1 cellular context compared by ENCODE assay signal in genomic region chr10:52780391-52781155, GRCh38.
TF ChIP-seq lines count a peak whose summit lies in the region.

No MANE protein-coding gene starts in this region.

TF ChIP-seq in SK-N-SH treated with all-trans-retinoic acid at 6 μM for 48 hours, 23 proteins besides CTCF, POLR2A, EP300 and RAD21 (continued from another document):
- TF ChIP-seq, protein P1, sequence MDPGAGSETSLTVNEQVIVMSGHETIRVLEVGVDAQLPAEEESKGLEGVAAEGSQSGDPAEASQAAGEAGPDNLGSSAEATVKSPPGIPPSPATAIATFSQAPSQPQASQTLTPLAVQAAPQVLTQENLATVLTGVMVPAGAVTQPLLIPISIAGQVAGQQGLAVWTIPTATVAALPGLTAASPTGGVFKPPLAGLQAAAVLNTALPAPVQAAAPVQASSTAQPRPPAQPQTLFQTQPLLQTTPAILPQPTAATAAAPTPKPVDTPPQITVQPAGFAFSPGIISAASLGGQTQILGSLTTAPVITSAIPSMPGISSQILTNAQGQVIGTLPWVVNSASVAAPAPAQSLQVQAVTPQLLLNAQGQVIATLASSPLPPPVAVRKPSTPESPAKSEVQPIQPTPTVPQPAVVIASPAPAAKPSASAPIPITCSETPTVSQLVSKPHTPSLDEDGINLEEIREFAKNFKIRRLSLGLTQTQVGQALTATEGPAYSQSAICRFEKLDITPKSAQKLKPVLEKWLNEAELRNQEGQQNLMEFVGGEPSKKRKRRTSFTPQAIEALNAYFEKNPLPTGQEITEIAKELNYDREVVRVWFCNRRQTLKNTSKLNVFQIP (CRISPR knock-in tag; IDR thresholded peaks at IDR 0.05; ENCODE audit: borderline replicate concordance, low read depth): no peak
- TF ChIP-seq ZFP3 (CRISPR knock-in tag; IDR thresholded peaks at IDR 0.05) (no peak), SNAI2 (CRISPR knock-in tag; IDR thresholded peaks at IDR 0.05) (no peak), ZNF8 (CRISPR knock-in tag; IDR thresholded peaks at IDR 0.05) (no peak), TOX (CRISPR knock-in tag; IDR thresholded peaks at IDR 0.05; ENCODE audit: borderline replicate concordance) (no peak), TCF4 (CRISPR knock-in tag; IDR thresholded peaks at IDR 0.05; ENCODE audit: borderline replicate concordance) (no peak), RARB (CRISPR knock-in tag; IDR thresholded peaks at IDR 0.05) (no peak), CSRNP3 (CRISPR knock-in tag; IDR thresholded peaks at IDR 0.05) (no peak), CSDC2 (CRISPR knock-in tag; IDR thresholded peaks at IDR 0.05) (no peak), GLIS3 (CRISPR knock-in tag; IDR thresholded peaks at IDR 0.05) (no peak), ZC3H10 (CRISPR knock-in tag; IDR thresholded peaks at IDR 0.05) (no peak), TSHZ2 (CRISPR knock-in tag; IDR thresholded peaks at IDR 0.05) (no peak), ISL1 (CRISPR knock-in tag; IDR thresholded peaks at IDR 0.05) (no peak), BACH2 (CRISPR knock-in tag; IDR thresholded peaks at IDR 0.05; ENCODE audit: borderline replicate concordance) (no peak), PATZ1 (CRISPR knock-in tag; IDR thresholded peaks at IDR 0.05; ENCODE audit: borderline replicate concordance) (no peak), ZNF565 (CRISPR knock-in tag; conservative IDR thresholded peaks at IDR 0.05; ENCODE audit: low read depth) (no peak), ESRRG (CRISPR knock-in tag; IDR thresholded peaks at IDR 0.05) (no peak)
